ENCODE assay signal across 8 cellular contexts in genomic region chr15:25693321-25694237, GRCh38.
DNase-seq lines count a peak whose midpoint lies in the region; ATAC-seq and TF ChIP-seq lines count a peak whose summit lies in the region.

No MANE protein-coding gene starts in this region.

- H3K4me3 ChIP-seq in fibroblast of mammary gland (ENCODE audit: control insufficient read depth, low read depth, low read length): no peak overlapping the region

- CTCF ChIA-PET in WTC11 (lab: Charles Lee): interaction anchor here (0.6 to 4.2 kb wide), 5 partner anchors 10 to 240 kb away, joined by 3 to 31 read pairs (median 4); no protein-coding TSS in a partner anchor

- POLR2A ChIA-PET in WTC11 (lab: Charles Lee): no interaction called here

- ATAC-seq in WTC11 (peak; percentile 81), GM21576 (IDR thresholded peaks at IDR 0.05; ENCODE audit: unreplicated experiment) (no peak)

- H3K27me3 Mint-ChIP-seq in WTC11 (ENCODE audit: low read depth): no peaks in the 10 kb centered on the region

- DNase-seq in activated gamma-delta T cell treated with Interleukin-2 at 50 U/mL for 16 hours (peak; percentile 15), activated gamma-delta T cell (lab: John Stamatoyannopoulos, UW) (no peak), WTC11 (ENCODE audit: low spot score) (peak; percentile 75), fibroblast of mammary gland (ENCODE audit: low read depth) (peak; percentile 39), posterior vena cava (ENCODE audit: low spot score) (peak; percentile 82), NCI-H526 treated with DMSO at 0.1 percent for 48 hours (lab: John Stamatoyannopoulos, UW) (no peak)
- no peak for DNase-seq in central memory CD4-positive, alpha-beta T cell

- H3K4me3 Mint-ChIP-seq in WTC11: no peak overlapping the region

- no peak overlapping the region for H3K27ac Mint-ChIP-seq in WTC11

- peaks cover 38% of the 10 kb centered on the region for H3K4me1 Mint-ChIP-seq in WTC11

- intact Hi-C loops in posterior vena cava (cut with DNase I): no loop called here

- H3K9me3 Mint-ChIP-seq in WTC11: no peaks in the 10 kb centered on the region

- TF ChIP-seq CTCF in WTC11 (IDR thresholded peaks at IDR 0.05): peak; percentile 64
- TF ChIP-seq CTCF in fibroblast of mammary gland (conservative IDR thresholded peaks at IDR 0.05; ENCODE audit: control insufficient read depth, insufficient read depth, low read depth, low read length): peak; percentile 83

- H3K36me3 Mint-ChIP-seq in WTC11: no peaks in the 10 kb centered on the region

TF ChIP-seq in WTC11, 78 proteins besides CTCF, POLR2A, EP300 and RAD21:
- TF ChIP-seq NR2C2 (CRISPR knock-in tag; IDR thresholded peaks at IDR 0.05): no peak
- no peak for TF ChIP-seq ZBTB21 (CRISPR knock-in tag; IDR thresholded peaks at IDR 0.05; ENCODE audit: borderline replicate concordance)
- no peak for TF ChIP-seq MXD4 (CRISPR knock-in tag; IDR thresholded peaks at IDR 0.05; ENCODE audit: borderline replicate concordance)
- TF ChIP-seq ZNF396 (CRISPR knock-in tag; IDR thresholded peaks at IDR 0.05; ENCODE audit: borderline replicate concordance): no peak
- no peak for TF ChIP-seq ZNF671 (CRISPR knock-in tag; IDR thresholded peaks at IDR 0.05)
TF ChIP-seq in WTC11: peak in this region for 0.

Comparison
In these comparisons a context has a peak if more than half of its experiments do, and no peak if none do; other contexts are left out.
1. DNase-seq: peak in activated gamma-delta T cell treated with Interleukin-2 at 50 U/mL for 16 hours (single experiment), WTC11 (single experiment), fibroblast of mammary gland (single experiment) and posterior vena cava (single experiment); none in activated gamma-delta T cell (single experiment), central memory CD4-positive, alpha-beta T cell (single experiment) and NCI-H526 treated with DMSO at 0.1 percent for 48 hours (single experiment).